ENCODE assay signal across 30 cellular contexts in genomic region chr3:23238156-23238555, GRCh38.
"Had no signal": no experiment of that assay in that cellular context is flagged by ENCODE, and none has a peak within 500 bp of the region (broad histone marks: within the 10 kb centered on the region; RNA-seq: fewer than 3 reads in every experiment).

No MANE protein-coding gene starts in this region.

- H3K4me1 ChIP-seq: body of pancreas, breast epithelium had no signal

- DNase-seq: activated CD4-positive, alpha-beta memory T cell treated with anti-CD3 and anti-CD28 coated beads, Interleukin-2, amount 10 ng/mL, durations not matched to agents 7 days and 5 days; activated CD4-positive, alpha-beta T cell treated with anti-CD3 and anti-CD28 coated beads for 1 hour; activated CD4-positive, alpha-beta T cell treated with anti-CD3 and anti-CD28 coated beads for 36 hours; activated CD4-positive, alpha-beta T cell treated with anti-CD3 and anti-CD28 coated beads for 48 hours; activated CD4-positive, alpha-beta T cell treated with anti-CD3 and anti-CD28 coated beads, Interleukin-2, amount 10 ng/mL, durations not matched to agents 7 days and 5 days; activated CD4-positive, alpha-beta T cell treated with anti-CD3 and anti-CD28 coated beads, Interleukin-2, amount 50 U/mL, for 48 hours; activated CD4-positive, CD25-positive, alpha-beta regulatory T cell; activated CD8-positive, alpha-beta memory T cell treated with anti-CD3 and anti-CD28 coated beads for 24 hours; activated CD8-positive, alpha-beta memory T cell treated with anti-CD3 and anti-CD28 coated beads, Interleukin-2, amount 10 ng/mL, durations not matched to agents 7 days and 5 days; activated CD8-positive, alpha-beta memory T cell treated with anti-CD3 and anti-CD28 coated beads, Interleukin-2, amount 50 U/mL, for 48 hours; activated CD8-positive, alpha-beta T cell treated with anti-CD3 and anti-CD28 coated beads, Interleukin-2, amount 10 ng/mL, durations not matched to agents 7 days and 5 days; activated effector memory CD4-positive, alpha-beta T cell treated with Interleukin-2 at 50 U/mL for 16 hours; activated gamma-delta T cell; activated naive CD4-positive, alpha-beta T cell treated with anti-CD3 and anti-CD28 coated beads, Interleukin-2, amount 10 ng/mL, durations not matched to agents 7 days and 5 days; activated naive CD4-positive, alpha-beta T cell treated with Interleukin-2 at 50 U/mL for 16 hours; activated naive CD8-positive, alpha-beta T cell treated with anti-CD3 and anti-CD28 coated beads, Interleukin-2, amount 10 ng/mL, durations not matched to agents 7 days and 5 days; activated naive CD8-positive, alpha-beta T cell treated with anti-CD3 and anti-CD28 coated beads, Interleukin-2, amount 50 U/mL, for 24 hours; activated T-cell treated with anti-CD3 and anti-CD28 coated beads, Interleukin-2, amount 50 U/mL, for 24 hours; activated T-cell treated with anti-CD3 and anti-CD28 coated beads, Interleukin-2, amount 50 U/mL, for 48 hours; aorta; body of pancreas; brain microvascular endothelial cell; central memory CD4-positive, alpha-beta T cell; T-helper 1 cell; T-helper 2 cell; T-helper 9 cell; WERI-Rb-1 had no signal

- H3K9me3 ChIP-seq: body of pancreas, breast epithelium had no signal

- H3K4me3 ChIP-seq: body of pancreas, breast epithelium had no signal

- ATAC-seq: activated CD4-positive, alpha-beta T cell treated with anti-CD3 and anti-CD28 coated beads for 36 hours; activated CD4-positive, CD25-positive, alpha-beta regulatory T cell treated with anti-CD3 and anti-CD28 coated beads, Interleukin-2, amount 50 U/mL, for 24 hours; activated CD8-positive, alpha-beta memory T cell treated with anti-CD3 and anti-CD28 coated beads, Interleukin-2, amount 10 ng/mL, durations not matched to agents 7 days and 5 days; activated CD8-positive, alpha-beta T cell treated with anti-CD3 and anti-CD28 coated beads, Interleukin-2, amount 10 ng/mL, durations not matched to agents 7 days and 5 days; activated naive CD8-positive, alpha-beta T cell treated with anti-CD3 and anti-CD28 coated beads, Interleukin-2, amount 50 U/mL, for 24 hours; body of pancreas; WTC11 had no signal

- H3K27me3 ChIP-seq: body of pancreas, brain microvascular endothelial cell, breast epithelium had no signal

- H3K27ac ChIP-seq: body of pancreas, brain microvascular endothelial cell, breast epithelium, WERI-Rb-1 had no signal

- H3K36me3 ChIP-seq: brain microvascular endothelial cell, breast epithelium, WERI-Rb-1 had no signal
